ENCODE assay signal across 7 cellular contexts in genomic region chr14:22822017-22822618, GRCh38. TPM values are rescaled to one million over a fixed set of nuclear protein-coding genes. Genes with fewer than 3 reads are reported as not detected.
DNase-seq lines count a peak whose midpoint lies in the region; ATAC-seq and TF ChIP-seq lines count a peak whose summit lies in the region.
"Had no signal": no experiment of that assay in that cellular context is flagged by ENCODE, and none has a peak within 500 bp of the region (broad histone marks: within the 10 kb centered on the region; RNA-seq: fewer than 3 reads in every experiment).

No MANE protein-coding gene starts in this region.

- peaks cover 0 to 72% (median 4%) of the 10 kb centered on the region in 4 donors for H3K4me1 ChIP-seq in Peyer's patch
- peaks cover 25 to 80% (median 62%) of the 10 kb centered on the region in 6 donors for H3K4me1 ChIP-seq in spleen

- H3K36me3 ChIP-seq in Peyer's patch (no peaks in the 10 kb centered on the region), spleen (no peaks in the 10 kb centered on the region)

- ATAC-seq in GM19455 (IDR thresholded peaks at IDR 0.05; ENCODE audit: unreplicated experiment) (no peak), HG03097 (IDR thresholded peaks at IDR 0.05; ENCODE audit: low FRiP score, unreplicated experiment) (no peak), HG03095 (IDR thresholded peaks at IDR 0.05; ENCODE audit: unreplicated experiment) (no peak)

- TF ChIP-seq POLR2A in Peyer's patch (IDR thresholded peaks at IDR 0.05): no peak
- TF ChIP-seq POLR2A in spleen (IDR thresholded peaks at IDR 0.05): no peak

- 53 to 70% (median 59%) methylated on average over 22 to 34 of the region's 34 CpGs for WGBS in spleen, 5 donors

- intact Hi-C loops in spleen (cut with DNase I; ENCODE audit: low total_unique reads): loop anchor here (2.0 kb wide), 1 partner anchor 31 kb away; no protein-coding TSS in a partner anchor

- no peaks in the 10 kb centered on the region for H3K9me3 ChIP-seq in Peyer's patch
- no peaks in the 10 kb centered on the region for H3K9me3 ChIP-seq in spleen

- peak overlapping the region; percentile 36 to 59 (median 52) for H3K4me3 ChIP-seq in Peyer's patch
- peak overlapping the region; percentile 42 for H3K4me3 ChIP-seq in fibroblast of pulmonary artery (replicated peaks; ENCODE audit: low read depth, low read length)
- peak overlapping the region in 7 of 8 donors; percentile 32 to 71 (median 44) for H3K4me3 ChIP-seq in spleen

- H3K27me3 ChIP-seq in Peyer's patch: no peaks in the 10 kb centered on the region
- H3K27me3 ChIP-seq in spleen (replicated peaks in 1 of 7): peaks cover 0 to 8% (median 0%) of the 10 kb centered on the region in 7 donors

- TF ChIP-seq CTCF in Peyer's patch (IDR thresholded peaks at IDR 0.05) (no peak), fibroblast of pulmonary artery (IDR thresholded peaks at IDR 0.05; ENCODE audit: low read length, missing control alignments) (no peak), spleen (IDR thresholded peaks at IDR 0.05 in 8 of 11, conservative IDR thresholded peaks at IDR 0.05 in 3 of 11) (no peak)

- H3K27ac ChIP-seq in Peyer's patch (peak overlapping the region; percentile 72 to 97 (median 87)), spleen (peak overlapping the region; percentile 65 to 89 (median 81))

- DNase-seq in Peyer's patch: peak in 2 of 3 donors; percentile 69 to 81
- DNase-seq in fibroblast of pulmonary artery (ENCODE audit: low read depth): no peak
- peak; percentile 82 for DNase-seq in spleen
- DNase-seq: SHP77 treated with DMSO at 0.1 percent for 48 hours had no signal

RNA-seq across cellular contexts. Expression of gene SLC7A7, which starts 6.9 kb away (rescaled TPM):
- total RNA-seq in Peyer's patch (100 to 1,000 TPM in 3 of 4 donors, 10 to 100 TPM in 1; 30.5 to 787 (median 367) TPM), spleen (100 to 1,000 TPM in 4 of 7 donors, 10 to 100 TPM in 3; 56.4 to 165 (median 112) TPM)
- 10 to 100 TPM; 34.2 to 46.5 (median 35.3) TPM for polyA plus RNA-seq in spleen

RNA-seq across cellular contexts. Expression of gene MRPL52, which starts 7.6 kb away (rescaled TPM):
- total RNA-seq in Peyer's patch: 100 to 1,000 TPM in 1 of 4 donors, 10 to 100 TPM in 3; 30.3 to 114 (median 52.9) TPM
- total RNA-seq in spleen: 100 to 1,000 TPM in 1 of 7 donors, 10 to 100 TPM in 6; 55.2 to 111 (median 62.8) TPM
- 100 to 1,000 TPM in 2 of 3 donors, 10 to 100 TPM in 1; 88.8 to 138 (median 137) TPM for polyA plus RNA-seq in spleen

RNA-seq across cellular contexts. Expression of gene MMP14, which starts 14.3 kb away (rescaled TPM):
- total RNA-seq in Peyer's patch (100 to 1,000 TPM in 1 of 4 donors, 10 to 100 TPM in 3; 63.0 to 116 (median 82.9) TPM), spleen (100 to 1,000 TPM in 1 of 7 donors, 10 to 100 TPM in 6; 42.6 to 126 (median 65.2) TPM)
- 10 to 100 TPM in 2 of 3 donors, 1 to 10 TPM in 1; 6.6 to 30.8 (median 15.6) TPM for polyA plus RNA-seq in spleen

RNA-seq across cellular contexts. Expression of gene LRP10, which starts 49.4 kb away (rescaled TPM):
- total RNA-seq in Peyer's patch: 100 to 1,000 TPM in 3 of 4 donors, 10 to 100 TPM in 1; 69.3 to 250 (median 221) TPM
- total RNA-seq in spleen: 100 to 1,000 TPM in 6 of 7 donors, 10 to 100 TPM in 1; 99.6 to 205 (median 110) TPM
- 10 to 100 TPM in 1 of 3 donors, 1 to 10 TPM in 2; 7.9 to 22.3 (median 8.9) TPM for polyA plus RNA-seq in spleen

RNA-seq across cellular contexts. Expression of gene OXA1L, which starts 55.6 kb away (rescaled TPM):
- total RNA-seq in Peyer's patch (100 to 1,000 TPM in 2 of 4 donors, 10 to 100 TPM in 2; 73.6 to 115 (median 90.4) TPM), spleen (100 to 1,000 TPM in 6 of 7 donors, 10 to 100 TPM in 1; 88.6 to 133 (median 110) TPM)
- polyA plus RNA-seq in spleen: 100 to 1,000 TPM in 1 of 3 donors, 10 to 100 TPM in 2; 73.5 to 110 (median 96.2) TPM
